In genomic region chr19:39196860-39197562, GRCh38 we compare ENCODE assay signal across 9 cellular contexts. TPM values are rescaled to one million over a fixed set of nuclear protein-coding genes. Genes with fewer than 3 reads are reported as not detected.
DNase-seq lines count a peak whose midpoint lies in the region; ATAC-seq, FAIRE-seq and TF ChIP-seq lines count a peak whose summit lies in the region.
"Had no signal": no experiment of that assay in that cellular context is flagged by ENCODE, and none has a peak within 500 bp of the region (broad histone marks: within the 10 kb centered on the region; RNA-seq: fewer than 3 reads in every experiment).

NCCRP1 (plus strand) TSS chr19:39196964; CDS start chr19:39196983, 19 bp downstream.

- peaks cover 15% of the 10 kb centered on the region for H3K4me1 ChIP-seq in HepG2 (ENCODE audit: insufficient read depth, low read length)
- peaks cover 0 to 4% (median 0%) of the 10 kb centered on the region in 4 donors for H3K4me1 ChIP-seq in right lobe of liver
- H3K4me1 ChIP-seq in iPS-20b (ENCODE audit: insufficient read depth, low read length) = peaks cover 2% of the 10 kb centered on the region; the same call in 1 of the 2 replicates
- peaks cover 4% of the 10 kb centered on the region for H3K4me1 ChIP-seq in BE2C
- H3K4me1 ChIP-seq: psoas muscle had no signal

- no peak for FAIRE-seq in HepG2 (lab: Jason Lieb, UNC)

- TF ChIP-seq CTCF in HepG2 (CRISPR knock-in tag; IDR thresholded peaks at IDR 0.05) (no peak), right lobe of liver (IDR thresholded peaks at IDR 0.05) (no peak), type B pancreatic cell (conservative IDR thresholded peaks at IDR 0.05) (no peak), BE2C (IDR thresholded peaks at IDR 0.05; ENCODE audit: low read depth, low read length) (no peak)

- H3K9me3 Mint-ChIP-seq in activated CD8-positive, alpha-beta T cell treated with anti-CD3 and anti-CD28 coated beads, Interleukin-2, amount 10 ng/mL, durations not matched to agents 7 days and 5 days (ENCODE audit: insufficient read depth) = no peaks in the 10 kb centered on the region
- H3K9me3 Mint-ChIP-seq in type B pancreatic cell = no peaks in the 10 kb centered on the region

- H3K27me3 ChIP-seq in HepG2 (ENCODE audit: control insufficient read depth in 1 of 2, insufficient read depth in 2 of 2, low read length in 2 of 2) (peaks cover 5 to 52% of the 10 kb centered on the region in 2 experiments), right lobe of liver (peaks cover 5 to 9% of the 10 kb centered on the region in 2 donors), iPS-20b (ENCODE audit: insufficient read depth, low read length) (peaks cover 61% of the 10 kb centered on the region), BE2C (peaks cover 29% of the 10 kb centered on the region)

- intact Hi-C loops in HepG2 (cut with micrococcal nuclease; ENCODE audit: unreplicated experiment) = no loop called here
- intact Hi-C loops in right lobe of liver (cut with DNase I) = no loop called here

- H3K27ac Mint-ChIP-seq in activated CD8-positive, alpha-beta T cell treated with anti-CD3 and anti-CD28 coated beads, Interleukin-2, amount 10 ng/mL, durations not matched to agents 7 days and 5 days = no peak within 1 kb of the TSS
- H3K27ac Mint-ChIP-seq in type B pancreatic cell = no peak within 1 kb of the TSS

- H3K9ac ChIP-seq in HepG2 (ENCODE audit: insufficient read depth, low read depth, low read length) = no peak within 1 kb of the TSS
- H3K9ac ChIP-seq in iPS-20b (ENCODE audit: low read depth, low read length) = no peak within 1 kb of the TSS

- H3K36me3 Mint-ChIP-seq in activated CD8-positive, alpha-beta T cell treated with anti-CD3 and anti-CD28 coated beads, Interleukin-2, amount 10 ng/mL, durations not matched to agents 7 days and 5 days (ENCODE audit: low read depth) = no peaks in the 10 kb centered on the region
- no peaks in the 10 kb centered on the region for H3K36me3 Mint-ChIP-seq in type B pancreatic cell

- 26% methylated on average over 9 of the region's 51 CpGs for WGBS in HepG2 (ENCODE audit: low lambda C conversion rate)
- WGBS in right lobe of liver (ENCODE audit: insufficient coverage, low coverage, low lambda C conversion rate, missing lambda C conversion rate) = no CpG with 5 or more reads among the region's 51 CpGs

- peaks cover 43% of the 10 kb centered on the region for H3K27me3 Mint-ChIP-seq in activated CD8-positive, alpha-beta T cell treated with anti-CD3 and anti-CD28 coated beads, Interleukin-2, amount 10 ng/mL, durations not matched to agents 7 days and 5 days (ENCODE audit: low read depth)
- H3K27me3 Mint-ChIP-seq in type B pancreatic cell = peaks cover 53% of the 10 kb centered on the region

- CTCF ChIA-PET in HepG2 (lab: Yijun Ruan, JAX; ENCODE audit: low intra/inter-chr PET ratio, low total read pairs) = no interaction called here
- CTCF ChIA-PET in activated CD8-positive, alpha-beta T cell treated with anti-CD3 and anti-CD28 coated beads, Interleukin-2, amount 10 ng/mL, durations not matched to agents 7 days and 5 days (lab: Charles Lee) = no interaction called here

- no peak within 1 kb of the TSS for H3K27ac ChIP-seq in HepG2 (ENCODE audit: extremely low read length, insufficient read depth, low read length)
- H3K27ac ChIP-seq in right lobe of liver = no peak within 1 kb of the TSS
- no peak within 1 kb of the TSS for H3K27ac ChIP-seq in iPS-20b (ENCODE audit: low read length)
- H3K27ac ChIP-seq: psoas muscle had no signal

- H3K4me3 Mint-ChIP-seq in activated CD8-positive, alpha-beta T cell treated with anti-CD3 and anti-CD28 coated beads, Interleukin-2, amount 10 ng/mL, durations not matched to agents 7 days and 5 days = no peak within 1 kb of the TSS
- H3K4me3 Mint-ChIP-seq in type B pancreatic cell = peak within 1 kb of the TSS; percentile 80

- no peaks in the 10 kb centered on the region for H3K9me3 ChIP-seq in HepG2 (ENCODE audit: low read length)
- H3K9me3 ChIP-seq in right lobe of liver = no peaks in the 10 kb centered on the region
- H3K9me3 ChIP-seq in iPS-20b (ENCODE audit: insufficient read depth, low read depth, low read length) = no peaks in the 10 kb centered on the region
- H3K9me3 ChIP-seq in BE2C = no peaks in the 10 kb centered on the region
- H3K9me3 ChIP-seq: psoas muscle had no signal

- H2AFZ ChIP-seq in HepG2 (ENCODE audit: low read length) = no peak within 1 kb of the TSS

- no TSS peak for BruUV-seq in HepG2 (replicated peaks; lab: Mats Ljungman, UMichigan)

- in situ Hi-C loops in HepG2 (cut with HindIII; ENCODE audit: extremely low pct_ligation_motif_present, low pct_unique_long_range_greater_than_20kb) = no loop called here

- H4K20me1 ChIP-seq in HepG2 (ENCODE audit: insufficient read depth, low read length) = no peaks in the 10 kb centered on the region

- TF ChIP-seq RAD21 in HepG2 (CRISPR knock-in tag; IDR thresholded peaks at IDR 0.05) = no peak

- POLR2A ChIA-PET in HepG2 (lab: Yijun Ruan, JAX) = no interaction called here
- POLR2A ChIA-PET in activated CD8-positive, alpha-beta T cell treated with anti-CD3 and anti-CD28 coated beads, Interleukin-2, amount 10 ng/mL, durations not matched to agents 7 days and 5 days (lab: Charles Lee) = no interaction called here

- peak within 1 kb of the TSS; percentile 23; the same call in 1 of the 2 replicates for H3K4me2 ChIP-seq in HepG2 (ENCODE audit: low read depth, low read length)

- H3K4me3 ChIP-seq in HepG2 (replicated peaks in 1 of 3; ENCODE audit: insufficient read depth in 1 of 3, low read depth in 2 of 3, low read length in 3 of 3) (no peak within 1 kb of the TSS; a peak in 1 of 6 replicates), right lobe of liver (no peak within 1 kb of the TSS), iPS-20b (ENCODE audit: low read length) (peak within 1 kb of the TSS; percentile 49; the same call in 1 of the 2 replicates), BE2C (ENCODE audit: low read depth, low read length) (no peak within 1 kb of the TSS)
- H3K4me3 ChIP-seq: psoas muscle had no signal

- H3K79me2 ChIP-seq in HepG2 (ENCODE audit: insufficient read depth, low read length) = no peaks in the 10 kb centered on the region

- TF ChIP-seq POLR2A in HepG2 (IDR thresholded peaks at IDR 0.05; ENCODE audit: insufficient read depth in 1 of 2, low read depth in 2 of 2, low read length in 2 of 2) (no peak), right lobe of liver (IDR thresholded peaks at IDR 0.05) (no peak)

- DNase-seq in HepG2 (ENCODE audit: low spot score) (no peak), right lobe of liver (no peak), type B pancreatic cell (ENCODE audit: extremely low spot score, unreplicated experiment) (no peak), BE2C (no peak), HCEC 1CT (no peak)
- DNase-seq in activated CD8-positive, alpha-beta T cell treated with anti-CD3 and anti-CD28 coated beads, Interleukin-2, amount 10 ng/mL, durations not matched to agents 7 days and 5 days = no peak
- DNase-seq: psoas muscle had no signal

- ATAC-seq in HepG2 (no peak), right lobe of liver (no peak), GM19455 (IDR thresholded peaks at IDR 0.05; ENCODE audit: unreplicated experiment) (no peak)
- peak; percentile 43 for ATAC-seq in activated CD8-positive, alpha-beta T cell treated with anti-CD3 and anti-CD28 coated beads, Interleukin-2, amount 10 ng/mL, durations not matched to agents 7 days and 5 days
- ATAC-seq: psoas muscle had no signal

- H3K36me3 ChIP-seq in HepG2 (replicated peaks in 1 of 2; ENCODE audit: control insufficient read depth in 1 of 2, insufficient read depth in 2 of 2, low read length in 2 of 2) (no peaks in the 10 kb centered on the region), right lobe of liver (no peaks in the 10 kb centered on the region), iPS-20b (ENCODE audit: insufficient read depth, low read depth, low read length) (no peaks in the 10 kb centered on the region), BE2C (no peaks in the 10 kb centered on the region)

- TF ChIP-seq EP300 in HepG2 (IDR thresholded peaks at IDR 0.05; ENCODE audit: low read depth in 2 of 2, low read length in 2 of 2) (no peak), HepG2 (CRISPR knock-in tag; IDR thresholded peaks at IDR 0.05; ENCODE audit: borderline replicate concordance) (no peak)

- H3K4me1 Mint-ChIP-seq in activated CD8-positive, alpha-beta T cell treated with anti-CD3 and anti-CD28 coated beads, Interleukin-2, amount 10 ng/mL, durations not matched to agents 7 days and 5 days (ENCODE audit: low read depth) = peaks cover 19% of the 10 kb centered on the region
- peaks cover 22% of the 10 kb centered on the region for H3K4me1 Mint-ChIP-seq in type B pancreatic cell (ENCODE audit: unreplicated experiment)

TF ChIP-seq in HepG2, 621 proteins besides CTCF, POLR2A, EP300 and RAD21 (continues in another document):
- TF ChIP-seq CC2D1A (CRISPR knock-in tag; IDR thresholded peaks at IDR 0.05) = no peak

RNA-seq across cellular contexts. Expression of gene NCCRP1, which starts in this region (rescaled TPM):
- total RNA-seq in HepG2 (2016; rRNA removed; fragmentation: Illumina TruSeq; extraction: Trizol) (not detected in 2 replicates), right lobe of liver (not detected), type B pancreatic cell (ENCODE audit: low replicate concordance) (19.0 and 22.6 TPM in 2 replicates)
- total RNA-seq in HepG2 (2016; cell fraction: cytosol; rRNA removed; fragmentation: Illumina TruSeq; extraction: Trizol; ENCODE audit: low read depth) = not detected in 2 replicates
- total RNA-seq in HepG2 (2016; cell fraction: insoluble cytoplasmic fraction; rRNA removed; fragmentation: Illumina TruSeq; extraction: Trizol) = not detected in 2 replicates
- total RNA-seq in HepG2 (2016; cell fraction: membrane; rRNA removed; fragmentation: Illumina TruSeq; extraction: Trizol) = not detected in 2 replicates
- not detected in 2 replicates for total RNA-seq in HepG2 (2016; cell fraction: nucleus; rRNA removed; fragmentation: Illumina TruSeq; extraction: Trizol)
- polyA plus RNA-seq in HepG2 (2011; rRNA removed) = not detected in 2 replicates
- polyA plus RNA-seq in HepG2 (2011; cell fraction: cytosol; rRNA removed) = not detected in 2 replicates
- polyA plus RNA-seq in HepG2 (2011; cell fraction: nucleus; rRNA removed) = not detected in 2 replicates
- polyA plus RNA-seq in HepG2 (2012) = not detected in 2 replicates
- not detected in 2 replicates for polyA plus RNA-seq in HepG2 (2016; cell fraction: cytosol; fragmentation: Illumina TruSeq; extraction: Trizol; ENCODE audit: low read depth)
- not detected in 2 replicates for polyA plus RNA-seq in HepG2 (2016; cell fraction: insoluble cytoplasmic fraction; fragmentation: Illumina TruSeq; extraction: Trizol; ENCODE audit: low read depth)
- polyA plus RNA-seq in HepG2 (2016; cell fraction: membrane; fragmentation: Illumina TruSeq; extraction: Trizol; ENCODE audit: low read depth) = not detected in 2 replicates
- not detected in 2 replicates for polyA plus RNA-seq in HepG2 (2016; cell fraction: nucleus; fragmentation: Illumina TruSeq; extraction: Trizol; ENCODE audit: insufficient read depth, low read depth)
- 0.06 and 0.70 TPM in 2 replicates for polyA minus RNA-seq in HepG2 (2011; rRNA and poly(A)+ RNA removed; ENCODE audit: low replicate concordance)
- polyA minus RNA-seq in HepG2 (2011; cell fraction: cytosol; rRNA and poly(A)+ RNA removed) = not detected in 2 replicates
- not detected in 2 replicates for polyA minus RNA-seq in HepG2 (2011; cell fraction: nucleus; rRNA and poly(A)+ RNA removed)
- not detected for total RNA-seq in activated CD8-positive, alpha-beta T cell treated with anti-CD3 and anti-CD28 coated beads, Interleukin-2, amount 10 ng/mL, durations not matched to agents 7 days and 5 days
- polyA plus RNA-seq in BE2C (2012; ENCODE audit: insufficient read depth, insufficient read length, low read depth) = not detected

Comparison
In these comparisons a context has a peak if more than half of its experiments do, and no peak if none do; other contexts are left out.
1. RNA of gene NCCRP1 (total RNA-seq): 19.0 to 22.6 TPM in type B pancreatic cell; not detected in HepG2, not detected in right lobe of liver and not detected in activated CD8-positive, alpha-beta T cell treated with anti-CD3 and anti-CD28 coated beads, Interleukin-2, amount 10 ng/mL, durations not matched to agents 7 days and 5 days; every median in the first group is over 10 times any median in the second.
2. Peak in ATAC-seq in activated CD8-positive, alpha-beta T cell treated with anti-CD3 and anti-CD28 coated beads, Interleukin-2, amount 10 ng/mL, durations not matched to agents 7 days and 5 days; RNA of the gene not detected or under 1 TPM.